19 cellular contexts compared by ENCODE assay signal in the genomic region with DNA sequence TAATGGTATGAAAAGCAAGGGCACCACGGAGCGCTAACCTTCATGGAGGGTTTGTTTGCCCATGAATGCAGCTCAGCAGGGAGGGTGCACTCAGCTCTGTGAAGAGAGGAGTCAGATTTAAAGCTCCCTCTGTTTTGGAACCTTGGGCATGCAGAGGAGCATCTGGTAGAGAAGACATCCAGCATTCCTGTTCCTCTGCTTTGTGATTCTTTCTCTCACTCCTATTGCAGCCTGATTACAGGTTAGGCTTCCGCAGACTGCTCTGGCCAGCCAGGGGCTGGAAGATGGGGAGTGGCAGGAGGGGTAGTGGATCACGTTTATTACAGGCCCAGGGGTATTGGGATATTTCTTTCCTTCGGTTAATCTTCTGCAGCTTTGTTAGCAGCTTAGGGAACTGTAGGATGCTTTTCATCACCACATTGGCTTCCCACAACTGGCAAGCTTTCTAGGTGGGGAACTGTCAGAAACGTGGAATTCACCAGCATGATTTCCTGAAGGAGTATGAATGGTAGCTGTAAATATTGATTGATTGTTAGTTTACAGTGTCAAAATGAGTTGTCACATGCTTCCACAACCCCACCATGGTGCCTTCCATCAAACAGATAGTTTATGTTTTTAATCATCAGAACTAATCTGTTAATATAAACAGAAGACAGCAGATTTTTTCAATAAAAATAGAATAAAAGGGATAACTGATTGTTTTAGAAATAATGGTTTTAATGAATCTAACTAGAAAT.
"Had no signal": no experiment of that assay in that cellular context is flagged by ENCODE, and none has a peak within 500 bp of the region (broad histone marks: within the 10 kb centered on the region; RNA-seq: fewer than 3 reads in every experiment).

No MANE protein-coding gene starts in this region.

- H3K4me3 ChIP-seq: right atrium auricular region, skin epidermis, transverse colon, vagina had no signal

- H3K9me3 ChIP-seq: vagina had no signal

- H3K27ac ChIP-seq: brain microvascular endothelial cell, foreskin keratinocyte, right atrium auricular region, transverse colon, vagina had no signal

- DNase-seq: activated CD4-positive, alpha-beta T cell treated with anti-CD3 and anti-CD28 coated beads, Interleukin-2, amount 50 U/mL, for 1 hour; activated naive CD4-positive, alpha-beta T cell treated with Interleukin-2 at 50 U/mL for 16 hours; anterior cingulate cortex; brain microvascular endothelial cell; cortex of kidney; effector CD8-positive, alpha-beta T cell; foreskin keratinocyte; immature natural killer cell; mesendoderm; natural killer cell; occipital lobe; stimulated activated CD4-positive, alpha-beta T cell treated with anti-CD3 and anti-CD28 coated beads, Interleukin-4, amount 100 ng/mL, for 4 hours; stimulated activated CD8-positive, alpha-beta memory T cell treated with anti-CD3 and anti-CD28 coated beads, Interleukin-4, amount 100 ng/mL, for 48 hours; stimulated activated naive CD4-positive, alpha-beta T cell treated with Interleukin-2 at 50 U/mL for 16 hours; transverse colon had no signal

- H3K27me3 ChIP-seq: brain microvascular endothelial cell, foreskin keratinocyte, right atrium auricular region, transverse colon, vagina had no signal

- ATAC-seq: activated CD4-positive, CD25-positive, alpha-beta regulatory T cell treated with anti-CD3 and anti-CD28 coated beads, Interleukin-2, amount 50 U/mL, for 24 hours; foreskin keratinocyte; natural killer cell had no signal

- H3K36me3 ChIP-seq: brain microvascular endothelial cell, right atrium auricular region, transverse colon, vagina had no signal

- H3K4me1 ChIP-seq: foreskin keratinocyte, right atrium auricular region, transverse colon had no signal
